In genomic region chr5:113807384-113808053, GRCh38 we compare ENCODE assay signal across 12 cellular contexts.
A peak's percentile ranks its signal among the peaks of the same experiment; 100 is the strongest.
DNase-seq lines count a peak whose midpoint lies in the region; ATAC-seq and TF ChIP-seq lines count a peak whose summit lies in the region.
"Had no signal": no experiment of that assay in that cellular context is flagged by ENCODE, and none has a peak within 500 bp of the region (broad histone marks: within the 10 kb centered on the region; RNA-seq: fewer than 3 reads in every experiment).

No MANE protein-coding gene starts in this region.

- TF ChIP-seq EP300 in SK-N-SH (IDR thresholded peaks at IDR 0.05; ENCODE audit: borderline replicate concordance in 1 of 2, low read depth in 1 of 2, low read length in 1 of 2) (no peak), tibial nerve (IDR thresholded peaks at IDR 0.05) (no peak)

- H3K27ac ChIP-seq in SK-N-SH (ENCODE audit: low read depth in 2 of 2, low read length in 1 of 2) = no peak overlapping the region
- H3K27ac ChIP-seq in tibial nerve = peak overlapping the region in 1 of 4 donors; percentile 38
- H3K27ac ChIP-seq: C4-2B, PC-9 had no signal

- H3K27me3 Mint-ChIP-seq in activated CD8-positive, alpha-beta T cell treated with anti-CD3 and anti-CD28 coated beads for 36 hours = peaks cover 1% of the 10 kb centered on the region
- H3K27me3 Mint-ChIP-seq: activated naive CD4-positive, alpha-beta T cell treated with anti-CD3 and anti-CD28 coated beads, Interleukin-2, amount 10 ng/mL, durations not matched to agents 7 days and 5 days had no signal

- no peaks in the 10 kb centered on the region for H3K36me3 ChIP-seq in BJ (ENCODE audit: control insufficient read depth, insufficient read depth, low read length)
- no peaks in the 10 kb centered on the region for H3K36me3 ChIP-seq in SK-N-SH (replicated peaks in 1 of 2; ENCODE audit: control insufficient read depth in 1 of 2, insufficient read depth in 2 of 2, low read length in 1 of 2)
- H3K36me3 ChIP-seq in tibial nerve = no peaks in the 10 kb centered on the region

- peak overlapping the region; percentile 48 for H3K4me2 ChIP-seq in SK-N-SH
- H3K4me2 ChIP-seq: PC-9 had no signal

- H3F3A ChIP-seq in SK-N-SH (replicated peaks; ENCODE audit: insufficient read depth) = peaks cover 8% of the 10 kb centered on the region

- TF ChIP-seq RAD21 in SK-N-SH (IDR thresholded peaks at IDR 0.05; ENCODE audit: low read length) = no peak

- H3K4me1 Mint-ChIP-seq in activated CD8-positive, alpha-beta T cell treated with anti-CD3 and anti-CD28 coated beads for 36 hours (ENCODE audit: low read depth) = no peaks in the 10 kb centered on the region
- H3K4me1 Mint-ChIP-seq: activated naive CD4-positive, alpha-beta T cell treated with anti-CD3 and anti-CD28 coated beads, Interleukin-2, amount 10 ng/mL, durations not matched to agents 7 days and 5 days had no signal

- intact Hi-C loops in activated CD8-positive, alpha-beta T cell treated with anti-CD3 and anti-CD28 coated beads for 36 hours (cut with micrococcal nuclease) = no loop called here

- CTCF ChIA-PET in BJ (lab: Yijun Ruan, JAX) = interaction anchor here (0.6 to 2.5 kb wide), 7 partner anchors 9 to 994 kb away, joined by 3 to 8 read pairs (median 5); no protein-coding TSS in a partner anchor
- CTCF ChIA-PET in SK-N-SH (lab: Yijun Ruan, JAX) = interaction anchor here (0.8 to 1.6 kb wide), 4 partner anchors 10 to 643 kb away, joined by 3 read pairs; no protein-coding TSS in a partner anchor
- CTCF ChIA-PET in activated CD8-positive, alpha-beta T cell treated with anti-CD3 and anti-CD28 coated beads for 36 hours (lab: Charles Lee) = no interaction called here

- ATAC-seq in activated CD8-positive, alpha-beta T cell treated with anti-CD3 and anti-CD28 coated beads for 36 hours = no peak
- ATAC-seq: esophagus mucosa had no signal

- H3K9me3 ChIP-seq in SK-N-SH = no peaks in the 10 kb centered on the region
- no peaks in the 10 kb centered on the region for H3K9me3 ChIP-seq in tibial nerve

- no peaks in the 10 kb centered on the region for H3K79me2 ChIP-seq in SK-N-SH (ENCODE audit: insufficient read depth)

- no peaks in the 10 kb centered on the region for H3K36me3 Mint-ChIP-seq in activated CD8-positive, alpha-beta T cell treated with anti-CD3 and anti-CD28 coated beads for 36 hours (ENCODE audit: low read depth)
- H3K36me3 Mint-ChIP-seq: activated naive CD4-positive, alpha-beta T cell treated with anti-CD3 and anti-CD28 coated beads, Interleukin-2, amount 10 ng/mL, durations not matched to agents 7 days and 5 days had no signal

- no peaks in the 10 kb centered on the region for H3K9me2 ChIP-seq in SK-N-SH

- H3K9ac ChIP-seq in SK-N-SH = no peak overlapping the region

- TF ChIP-seq POLR2A in tibial nerve (IDR thresholded peaks at IDR 0.05) = no peak

- no peaks in the 10 kb centered on the region for H3K27me3 ChIP-seq in BJ (ENCODE audit: control insufficient read depth, insufficient read depth, low read length)
- no peaks in the 10 kb centered on the region for H3K27me3 ChIP-seq in SK-N-SH (ENCODE audit: insufficient read depth)
- H3K27me3 ChIP-seq in tibial nerve = no peaks in the 10 kb centered on the region

- H4K20me1 ChIP-seq in SK-N-SH (ENCODE audit: insufficient read depth) = no peaks in the 10 kb centered on the region

- no peaks in the 10 kb centered on the region for H3K9me3 Mint-ChIP-seq in activated CD8-positive, alpha-beta T cell treated with anti-CD3 and anti-CD28 coated beads for 36 hours
- H3K9me3 Mint-ChIP-seq: activated naive CD4-positive, alpha-beta T cell treated with anti-CD3 and anti-CD28 coated beads, Interleukin-2, amount 10 ng/mL, durations not matched to agents 7 days and 5 days had no signal

- POLR2A ChIA-PET in BJ (lab: Charles Lee) = interaction anchor here (0.5 kb wide), 1 partner anchor 1737 kb away, joined by 11 read pairs; the partner anchor contains the start of gene FEM1C
- POLR2A ChIA-PET in SK-N-SH (lab: Yijun Ruan, JAX) = no interaction called here
- POLR2A ChIA-PET in activated CD8-positive, alpha-beta T cell treated with anti-CD3 and anti-CD28 coated beads for 36 hours (lab: Charles Lee) = no interaction called here

- H3K4me1 ChIP-seq in SK-N-SH (ENCODE audit: control insufficient read depth in 1 of 2, insufficient read depth in 2 of 2, low read depth in 1 of 2, low read length in 1 of 2) = no peaks in the 10 kb centered on the region
- H3K4me1 ChIP-seq in tibial nerve = peaks cover 0 to 21% (median 5%) of the 10 kb centered on the region in 4 donors

- DNase-seq in BJ (ENCODE audit: low read depth) = peak; percentile 40
- no peak for DNase-seq in SK-N-SH
- peak; percentile 2 for DNase-seq in fibroblast of villous mesenchyme (ENCODE audit: low read depth)
- DNase-seq in pons (ENCODE audit: low spot score) = peak; percentile 11
- DNase-seq in activated CD8-positive, alpha-beta T cell treated with anti-CD3 and anti-CD28 coated beads for 36 hours = no peak
- DNase-seq in tibial nerve (ENCODE audit: low spot score in 2 of 2) = no peak
- DNase-seq in stimulated activated naive CD4-positive, alpha-beta T cell treated with Interleukin-2 at 50 U/mL for 16 hours (lab: John Stamatoyannopoulos, UW) = no peak
- no peak for DNase-seq in NCI-H510A treated with DMSO at 0.1 percent for 48 hours (lab: John Stamatoyannopoulos, UW)
- DNase-seq: activated naive CD4-positive, alpha-beta T cell treated with anti-CD3 and anti-CD28 coated beads, Interleukin-2, amount 10 ng/mL, durations not matched to agents 7 days and 5 days; PC-9 had no signal

- TF ChIP-seq CTCF in BJ (IDR thresholded peaks at IDR 0.05; ENCODE audit: insufficient read depth, low read depth, low read length) (no peak), SK-N-SH (IDR thresholded peaks at IDR 0.05) (no peak), fibroblast of villous mesenchyme (IDR thresholded peaks at IDR 0.05; ENCODE audit: insufficient read depth, low read depth, low read length) (no peak), tibial nerve (IDR thresholded peaks at IDR 0.05) (no peak)
- no peak for TF ChIP-seq CTCF in activated CD8-positive, alpha-beta T cell treated with anti-CD3 and anti-CD28 coated beads for 36 hours (IDR thresholded peaks at IDR 0.05)

- H2AFZ ChIP-seq in SK-N-SH (ENCODE audit: low read depth) = peak overlapping the region; percentile 75
- H2AFZ ChIP-seq: PC-9 had no signal

- H3K27ac Mint-ChIP-seq in activated CD8-positive, alpha-beta T cell treated with anti-CD3 and anti-CD28 coated beads for 36 hours = no peak overlapping the region
- H3K27ac Mint-ChIP-seq: activated naive CD4-positive, alpha-beta T cell treated with anti-CD3 and anti-CD28 coated beads, Interleukin-2, amount 10 ng/mL, durations not matched to agents 7 days and 5 days had no signal

- 20% methylated on average over 8 of the region's 8 CpGs for WGBS in SK-N-SH (ENCODE audit: low lambda C conversion rate)
- 26 to 38% methylated on average over 8 of the region's 8 CpGs for WGBS in tibial nerve, 2 donors

- H3K4me3 Mint-ChIP-seq in activated CD8-positive, alpha-beta T cell treated with anti-CD3 and anti-CD28 coated beads for 36 hours = no peak overlapping the region
- H3K4me3 Mint-ChIP-seq: activated naive CD4-positive, alpha-beta T cell treated with anti-CD3 and anti-CD28 coated beads, Interleukin-2, amount 10 ng/mL, durations not matched to agents 7 days and 5 days had no signal

- no peak overlapping the region for H3K4me3 ChIP-seq in BJ (ENCODE audit: low read depth, low read length)
- no peak overlapping the region; a peak in 1 of 4 replicates for H3K4me3 ChIP-seq in SK-N-SH (ENCODE audit: low read depth in 2 of 2, low read length in 1 of 2)
- H3K4me3 ChIP-seq in fibroblast of villous mesenchyme (ENCODE audit: low read depth, low read length) = no peak overlapping the region
- no peak overlapping the region for H3K4me3 ChIP-seq in tibial nerve
- H3K4me3 ChIP-seq: PC-9 had no signal

TF ChIP-seq in SK-N-SH, 30 proteins besides CTCF, POLR2A, EP300 and RAD21:
- TF ChIP-seq NFIC (IDR thresholded peaks at IDR 0.05; ENCODE audit: borderline replicate concordance) (no peak), TCF12 (IDR thresholded peaks at IDR 0.05) (peak; percentile 55; the same call in 1 of the 2 replicates), CHD2 (IDR thresholded peaks at IDR 0.05; ENCODE audit: low read length, partially characterized antibody) (no peak), TAF1 (IDR thresholded peaks at IDR 0.05; ENCODE audit: borderline replicate concordance, low read depth, low read length) (no peak)

Comparison
In these comparisons a context has a peak if more than half of its experiments do, and no peak if none do; other contexts are left out.
1. DNase-seq: peak in BJ (single experiment), fibroblast of villous mesenchyme (single experiment) and pons (single experiment); none in SK-N-SH (single experiment), activated CD8-positive, alpha-beta T cell treated with anti-CD3 and anti-CD28 coated beads for 36 hours (single experiment), tibial nerve (0 of 2), stimulated activated naive CD4-positive, alpha-beta T cell treated with Interleukin-2 at 50 U/mL for 16 hours (single experiment) and NCI-H510A treated with DMSO at 0.1 percent for 48 hours (single experiment).